In genomic region chr15:77858677-77859490, GRCh38 we compare ENCODE assay signal across 15 cellular contexts.
DNase-seq lines count a peak whose midpoint lies in the region; ATAC-seq and TF ChIP-seq lines count a peak whose summit lies in the region.
"Had no signal": no experiment of that assay in that cellular context is flagged by ENCODE, and none has a peak within 500 bp of the region (broad histone marks: within the 10 kb centered on the region; RNA-seq: fewer than 3 reads in every experiment).

No MANE protein-coding gene starts in this region.

- 29 to 38% methylated on average over 8 to 11 of the region's 11 CpGs for WGBS in body of pancreas, 2 donors
- 57 to 65% (median 58%) methylated on average over 11 of the region's 11 CpGs for WGBS in spleen, 5 donors

- TF ChIP-seq POLR2A in body of pancreas (IDR thresholded peaks at IDR 0.05) (peak in 2 of 3 donors; percentile 19 to 37), spleen (IDR thresholded peaks at IDR 0.05) (no peak)

- H3K36me3 ChIP-seq in body of pancreas (replicated peaks in 1 of 2; ENCODE audit: insufficient read depth in 1 of 2, low read depth in 2 of 2) (no peaks in the 10 kb centered on the region), spleen (no peaks in the 10 kb centered on the region)
- H3K36me3 ChIP-seq: MG63, thoracic aorta had no signal

- DNase-seq in SIG-M5 treated with dmso at 0.1 percent for 504 hours (lab: John Stamatoyannopoulos, UW; ENCODE audit: unreplicated experiment): peak; percentile 64
- no peak for DNase-seq in SIG-M5 (lab: John Stamatoyannopoulos, UW)
- peak; percentile 39 for DNase-seq in NAMALWA (ENCODE audit: low spot score)
- peak; percentile 68 to 83 (median 80) for DNase-seq in body of pancreas
- DNase-seq in spleen: peak; percentile 46
- DNase-seq in hippocampal formation (lab: John Stamatoyannopoulos, UW): no peak
- no peak for DNase-seq in NCI-H2029 (lab: John Stamatoyannopoulos, UW)
- DNase-seq: ACHN; activated naive CD4-positive, alpha-beta T cell treated with Interleukin-2 at 50 U/mL for 16 hours; Caco-2; MG63; NCI-H2107 had no signal

- no peak for TF ChIP-seq CTCF in body of pancreas (IDR thresholded peaks at IDR 0.05)
- no peak for TF ChIP-seq CTCF in spleen (IDR thresholded peaks at IDR 0.05 in 8 of 11, conservative IDR thresholded peaks at IDR 0.05 in 3 of 11)

- H3K27me3 ChIP-seq in body of pancreas (no peaks in the 10 kb centered on the region), spleen (replicated peaks in 1 of 7) (peaks cover 0 to 8% (median 0%) of the 10 kb centered on the region in 7 donors)
- H3K27me3 ChIP-seq: MG63 had no signal

- peak; percentile 79 for ATAC-seq in body of pancreas
- no peak for ATAC-seq in GM18867 (IDR thresholded peaks at IDR 0.05; ENCODE audit: unreplicated experiment)
- ATAC-seq: naive thymus-derived CD8-positive, alpha-beta T cell had no signal

- H3K27ac ChIP-seq in body of pancreas: peak overlapping the region; percentile 10 to 72 (median 62)
- no peak overlapping the region for H3K27ac ChIP-seq in spleen
- H3K27ac ChIP-seq: thoracic aorta had no signal

- H3K9me3 ChIP-seq in body of pancreas (no peaks in the 10 kb centered on the region), spleen (no peaks in the 10 kb centered on the region)
- H3K9me3 ChIP-seq: Caco-2, MG63, thoracic aorta had no signal

- H3K4me1 ChIP-seq in body of pancreas: peaks cover 20% of the 10 kb centered on the region
- no peaks in the 10 kb centered on the region for H3K4me1 ChIP-seq in spleen
- H3K4me1 ChIP-seq: Caco-2 had no signal

- H3K4me3 ChIP-seq in body of pancreas: no peak overlapping the region
- H3K4me3 ChIP-seq in spleen: no peak overlapping the region
- H3K4me3 ChIP-seq: MG63, thoracic aorta had no signal

- intact Hi-C loops in body of pancreas (cut with DNase I) (no loop called here), spleen (cut with DNase I; ENCODE audit: low total_unique reads) (no loop called here)

Comparison
In these comparisons a context has a peak if more than half of its experiments do, and no peak if none do; other contexts are left out.
1. DNase-seq: peak in SIG-M5 treated with dmso at 0.1 percent for 504 hours (single experiment), NAMALWA (single experiment), body of pancreas (4 of 4) and spleen (single experiment); none in SIG-M5 (single experiment), hippocampal formation (0 of 2) and NCI-H2029 (single experiment).
2. H3K27ac ChIP-seq: peak in body of pancreas (4 of 4); none in spleen (0 of 8).
3. POLR2A ChIP-seq: peak in body of pancreas (2 of 3); none in spleen (0 of 3).